Comparison of ENCODE assay signal across 16 cellular contexts in the genomic region with DNA sequence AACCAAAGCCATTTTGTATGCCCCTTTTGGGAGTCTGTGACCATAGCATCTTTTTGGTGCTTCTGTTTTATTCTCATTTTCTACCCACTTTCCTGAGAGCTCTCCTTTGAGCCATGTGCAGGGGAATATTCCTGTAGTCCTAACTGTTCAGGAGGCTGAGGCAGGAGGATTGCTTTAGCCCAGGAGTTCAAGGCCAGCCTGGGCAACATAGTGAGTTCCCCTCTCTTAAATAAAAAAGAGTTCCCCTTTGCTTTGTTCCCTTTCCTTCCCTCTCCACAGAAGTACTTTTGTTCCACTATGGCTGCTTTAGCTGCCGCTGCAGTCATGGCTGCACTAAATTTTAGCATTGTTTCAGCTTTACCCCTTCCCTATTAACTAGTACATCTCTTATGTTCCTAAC.
DNase-seq lines count a peak whose midpoint lies in the region; ATAC-seq and TF ChIP-seq lines count a peak whose summit lies in the region.
"Had no signal": no experiment of that assay in that cellular context is flagged by ENCODE, and none has a peak within 500 bp of the region (broad histone marks: within the 10 kb centered on the region; RNA-seq: fewer than 3 reads in every experiment).

No MANE protein-coding gene starts in this region.

- ATAC-seq in activated CD8-positive, alpha-beta T cell treated with anti-CD3 and anti-CD28 coated beads, Interleukin-2, amount 10 ng/mL, durations not matched to agents 7 days and 5 days = no peak
- no peak for ATAC-seq in activated CD8-positive, alpha-beta T cell treated with anti-CD3 and anti-CD28 coated beads for 36 hours
- ATAC-seq in natural killer cell = no peak
- no peak for ATAC-seq in natural killer cell treated with Interleukin-12 subunit alpha and Interleukin-12 subunit beta and Interleukin-15 and Interleukin-18, amount 100 ng/mL, for 72 hours
- ATAC-seq in HG03520 (IDR thresholded peaks at IDR 0.05; ENCODE audit: unreplicated experiment) = no peak
- ATAC-seq: CD8-positive, alpha-beta T cell had no signal

- no peak for DNase-seq in activated CD8-positive, alpha-beta T cell treated with anti-CD3 and anti-CD28 coated beads, Interleukin-2, amount 10 ng/mL, durations not matched to agents 7 days and 5 days
- DNase-seq in activated CD8-positive, alpha-beta T cell treated with anti-CD3 and anti-CD28 coated beads for 36 hours = no peak
- DNase-seq in natural killer cell (no peak), immature natural killer cell (no peak), HuH-7 (ENCODE audit: low spot score) (no peak), NCI-H1930 (lab: John Stamatoyannopoulos, UW) (no peak)
- DNase-seq in natural killer cell treated with Interleukin-12 subunit alpha and Interleukin-12 subunit beta and Interleukin-15 and Interleukin-18, amount 100 ng/mL, for 72 hours (ENCODE audit: low spot score) = no peak
- DNase-seq: Caco-2; CD4-positive, CD25-positive, alpha-beta regulatory T cell; CD8-positive, alpha-beta T cell; DMS153; DND-41; GOT3; HFFc6 had no signal

- CTCF ChIA-PET in activated CD8-positive, alpha-beta T cell treated with anti-CD3 and anti-CD28 coated beads, Interleukin-2, amount 10 ng/mL, durations not matched to agents 7 days and 5 days (lab: Charles Lee) = no interaction called here
- CTCF ChIA-PET in activated CD8-positive, alpha-beta T cell treated with anti-CD3 and anti-CD28 coated beads for 36 hours (lab: Charles Lee) = interaction anchor here (1.0 kb wide), 1 partner anchor 77 kb away, joined by 3 read pairs; no protein-coding TSS in a partner anchor

- H3K4me3 Mint-ChIP-seq in activated CD8-positive, alpha-beta T cell treated with anti-CD3 and anti-CD28 coated beads, Interleukin-2, amount 10 ng/mL, durations not matched to agents 7 days and 5 days = no peak overlapping the region
- no peak overlapping the region for H3K4me3 Mint-ChIP-seq in activated CD8-positive, alpha-beta T cell treated with anti-CD3 and anti-CD28 coated beads for 36 hours
- H3K4me3 Mint-ChIP-seq in natural killer cell (no peak overlapping the region), immature natural killer cell (peak overlapping the region in 3 of 5 donors; percentile 2 to 67 (median 64))
- H3K4me3 Mint-ChIP-seq in natural killer cell treated with Interleukin-12 subunit alpha and Interleukin-12 subunit beta and Interleukin-15 and Interleukin-18, amount 100 ng/mL, for 72 hours = no peak overlapping the region
- H3K4me3 Mint-ChIP-seq: B cell; CD4-positive, CD25-positive, alpha-beta regulatory T cell; CD8-positive, alpha-beta T cell; HFFc6 had no signal

- H3K27ac Mint-ChIP-seq in activated CD8-positive, alpha-beta T cell treated with anti-CD3 and anti-CD28 coated beads, Interleukin-2, amount 10 ng/mL, durations not matched to agents 7 days and 5 days = peak overlapping the region; percentile 22
- H3K27ac Mint-ChIP-seq in activated CD8-positive, alpha-beta T cell treated with anti-CD3 and anti-CD28 coated beads for 36 hours = no peak overlapping the region
- H3K27ac Mint-ChIP-seq in natural killer cell = peak overlapping the region; percentile 12 to 25
- H3K27ac Mint-ChIP-seq in natural killer cell treated with Interleukin-12 subunit alpha and Interleukin-12 subunit beta and Interleukin-15 and Interleukin-18, amount 100 ng/mL, for 72 hours = no peak overlapping the region
- H3K27ac Mint-ChIP-seq in immature natural killer cell = peak overlapping the region in 5 of 6 donors; percentile 7 to 66 (median 44)
- H3K27ac Mint-ChIP-seq: B cell; CD8-positive, alpha-beta T cell; HFFc6 had no signal

- H3K36me3 Mint-ChIP-seq in activated CD8-positive, alpha-beta T cell treated with anti-CD3 and anti-CD28 coated beads, Interleukin-2, amount 10 ng/mL, durations not matched to agents 7 days and 5 days (ENCODE audit: low read depth) = peaks cover 59% of the 10 kb centered on the region
- H3K36me3 Mint-ChIP-seq in activated CD8-positive, alpha-beta T cell treated with anti-CD3 and anti-CD28 coated beads for 36 hours (ENCODE audit: low read depth) = peaks cover 57% of the 10 kb centered on the region
- H3K36me3 Mint-ChIP-seq in natural killer cell (no peaks in the 10 kb centered on the region), immature natural killer cell (peaks cover 19 to 31% (median 30%) of the 10 kb centered on the region in 3 donors)
- peaks cover 26% of the 10 kb centered on the region for H3K36me3 Mint-ChIP-seq in natural killer cell treated with Interleukin-12 subunit alpha and Interleukin-12 subunit beta and Interleukin-15 and Interleukin-18, amount 100 ng/mL, for 72 hours

- POLR2A ChIA-PET in activated CD8-positive, alpha-beta T cell treated with anti-CD3 and anti-CD28 coated beads, Interleukin-2, amount 10 ng/mL, durations not matched to agents 7 days and 5 days (lab: Charles Lee) = no interaction called here
- POLR2A ChIA-PET in activated CD8-positive, alpha-beta T cell treated with anti-CD3 and anti-CD28 coated beads for 36 hours (lab: Charles Lee) = interaction anchor here (0.9 kb wide), 1 partner anchor 9 kb away, joined by 3 read pairs; no protein-coding TSS in a partner anchor

- no peak for TF ChIP-seq CTCF in activated CD8-positive, alpha-beta T cell treated with anti-CD3 and anti-CD28 coated beads for 36 hours (IDR thresholded peaks at IDR 0.05)
- TF ChIP-seq CTCF in natural killer cell (IDR thresholded peaks at IDR 0.05) = no peak

- H3K4me1 Mint-ChIP-seq in activated CD8-positive, alpha-beta T cell treated with anti-CD3 and anti-CD28 coated beads, Interleukin-2, amount 10 ng/mL, durations not matched to agents 7 days and 5 days (ENCODE audit: low read depth) = peaks cover 15% of the 10 kb centered on the region
- H3K4me1 Mint-ChIP-seq in activated CD8-positive, alpha-beta T cell treated with anti-CD3 and anti-CD28 coated beads for 36 hours (ENCODE audit: low read depth) = peaks cover 13% of the 10 kb centered on the region
- H3K4me1 Mint-ChIP-seq in natural killer cell (peaks cover 19% of the 10 kb centered on the region in 2 donors), immature natural killer cell (peaks cover 25 to 42% of the 10 kb centered on the region in 2 donors)
- peaks cover 17 to 24% of the 10 kb centered on the region in 2 donors for H3K4me1 Mint-ChIP-seq in natural killer cell treated with Interleukin-12 subunit alpha and Interleukin-12 subunit beta and Interleukin-15 and Interleukin-18, amount 100 ng/mL, for 72 hours (ENCODE audit: low read depth in 2 of 2)
- H3K4me1 Mint-ChIP-seq: B cell had no signal

- H3K27me3 Mint-ChIP-seq in activated CD8-positive, alpha-beta T cell treated with anti-CD3 and anti-CD28 coated beads, Interleukin-2, amount 10 ng/mL, durations not matched to agents 7 days and 5 days (ENCODE audit: low read depth) = no peaks in the 10 kb centered on the region
- H3K27me3 Mint-ChIP-seq in activated CD8-positive, alpha-beta T cell treated with anti-CD3 and anti-CD28 coated beads for 36 hours = no peaks in the 10 kb centered on the region
- H3K27me3 Mint-ChIP-seq in natural killer cell (ENCODE audit: low read depth in 2 of 2) (no peaks in the 10 kb centered on the region), immature natural killer cell (ENCODE audit: low read depth in 3 of 3) (peaks cover 0 to 2% (median 0%) of the 10 kb centered on the region in 3 donors)
- H3K27me3 Mint-ChIP-seq in natural killer cell treated with Interleukin-12 subunit alpha and Interleukin-12 subunit beta and Interleukin-15 and Interleukin-18, amount 100 ng/mL, for 72 hours = no peaks in the 10 kb centered on the region
- H3K27me3 Mint-ChIP-seq: B cell; CD4-positive, CD25-positive, alpha-beta regulatory T cell had no signal

- intact Hi-C loops in activated CD8-positive, alpha-beta T cell treated with anti-CD3 and anti-CD28 coated beads for 36 hours (cut with micrococcal nuclease) = no loop called here
- intact Hi-C loops in natural killer cell (cut with micrococcal nuclease) = no loop called here

- no peaks in the 10 kb centered on the region for H3K9me3 Mint-ChIP-seq in activated CD8-positive, alpha-beta T cell treated with anti-CD3 and anti-CD28 coated beads, Interleukin-2, amount 10 ng/mL, durations not matched to agents 7 days and 5 days (ENCODE audit: insufficient read depth)
- H3K9me3 Mint-ChIP-seq in activated CD8-positive, alpha-beta T cell treated with anti-CD3 and anti-CD28 coated beads for 36 hours = no peaks in the 10 kb centered on the region
- H3K9me3 Mint-ChIP-seq in natural killer cell (no peaks in the 10 kb centered on the region), immature natural killer cell (no peaks in the 10 kb centered on the region)
- no peaks in the 10 kb centered on the region for H3K9me3 Mint-ChIP-seq in natural killer cell treated with Interleukin-12 subunit alpha and Interleukin-12 subunit beta and Interleukin-15 and Interleukin-18, amount 100 ng/mL, for 72 hours
- H3K9me3 Mint-ChIP-seq: CD4-positive, CD25-positive, alpha-beta regulatory T cell; CD8-positive, alpha-beta T cell; HFFc6 had no signal

Comparison
In these comparisons a context has a peak if more than half of its experiments do, and no peak if none do; other contexts are left out.
1. H3K27ac Mint-ChIP-seq: peak in activated CD8-positive, alpha-beta T cell treated with anti-CD3 and anti-CD28 coated beads, Interleukin-2, amount 10 ng/mL, durations not matched to agents 7 days and 5 days (single experiment), natural killer cell (2 of 2) and immature natural killer cell (5 of 6); none in activated CD8-positive, alpha-beta T cell treated with anti-CD3 and anti-CD28 coated beads for 36 hours (single experiment) and natural killer cell treated with Interleukin-12 subunit alpha and Interleukin-12 subunit beta and Interleukin-15 and Interleukin-18, amount 100 ng/mL, for 72 hours (0 of 2).
2. H3K4me3 Mint-ChIP-seq: peak in immature natural killer cell (3 of 5); none in activated CD8-positive, alpha-beta T cell treated with anti-CD3 and anti-CD28 coated beads, Interleukin-2, amount 10 ng/mL, durations not matched to agents 7 days and 5 days (single experiment), activated CD8-positive, alpha-beta T cell treated with anti-CD3 and anti-CD28 coated beads for 36 hours (single experiment), natural killer cell (single experiment) and natural killer cell treated with Interleukin-12 subunit alpha and Interleukin-12 subunit beta and Interleukin-15 and Interleukin-18, amount 100 ng/mL, for 72 hours (single experiment).